Comparison of ENCODE assay signal across 14 cellular contexts in the genomic region with DNA sequence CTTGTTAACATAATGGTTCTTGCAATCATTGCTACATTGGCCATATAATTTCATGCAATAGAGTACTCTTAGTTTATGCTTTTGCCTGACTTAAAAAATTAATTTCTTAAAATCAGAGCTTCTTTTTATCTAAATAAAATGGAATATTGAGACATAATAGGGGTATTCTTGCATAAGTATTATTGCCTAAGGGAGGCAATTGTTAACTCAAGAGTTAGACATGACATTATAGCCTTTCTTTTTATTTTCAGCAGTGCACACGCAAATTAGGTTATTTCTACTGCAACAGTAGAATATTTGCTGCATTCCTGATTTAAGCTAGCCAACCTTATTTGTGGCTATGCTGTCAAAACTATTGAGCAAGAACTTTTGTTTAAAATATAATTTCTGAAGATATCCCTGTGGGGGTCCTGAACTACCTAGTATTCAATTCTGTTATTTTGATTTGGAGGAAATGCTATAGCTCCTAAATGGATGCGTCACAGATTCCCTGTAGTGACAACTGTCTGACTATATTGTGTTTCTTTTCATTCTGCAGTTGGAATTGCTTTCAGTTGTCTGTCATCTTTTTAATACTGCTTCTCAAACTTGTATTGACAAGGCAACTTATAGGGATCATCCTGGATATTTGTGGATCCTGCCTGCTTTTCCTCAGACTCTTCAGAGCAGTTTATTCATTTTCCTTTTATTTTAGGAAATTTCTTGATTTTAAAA.
"Had no signal": no experiment of that assay in that cellular context is flagged by ENCODE, and none has a peak within 500 bp of the region (broad histone marks: within the 10 kb centered on the region; RNA-seq: fewer than 3 reads in every experiment).

No MANE protein-coding gene starts in this region.

- H3K27me3 Mint-ChIP-seq: naive B cell, type B pancreatic cell had no signal

- H3K4me3 Mint-ChIP-seq: activated T-cell treated with anti-CD3 and anti-CD28 coated beads, Interleukin-2, amount 50 U/mL, for 4 hours; naive B cell had no signal

- H3K4me1 ChIP-seq: suprapubic skin had no signal

- H3K4me1 Mint-ChIP-seq: naive B cell had no signal

- H3K9me3 Mint-ChIP-seq: activated naive CD4-positive, alpha-beta T cell treated with anti-CD3 and anti-CD28 coated beads, Interleukin-2, amount 50 U/mL, for 72 hours; activated T-cell treated with anti-CD3 and anti-CD28 coated beads, Interleukin-2, amount 50 U/mL, for 4 hours; type B pancreatic cell had no signal

- DNase-seq: activated CD4-positive, alpha-beta T cell treated with anti-CD3 and anti-CD28 coated beads, Interleukin-2, amount 50 U/mL, for 48 hours; activated CD4-positive, CD25-positive, alpha-beta regulatory T cell treated with anti-CD3 and anti-CD28 coated beads, Interleukin-2, amount 50 U/mL, for 72 hours; activated effector memory CD4-positive, alpha-beta T cell treated with anti-CD3 and anti-CD28 coated beads, Interleukin-2, amount 50 U/mL, for 16 hours; activated T-cell treated with anti-CD3 and anti-CD28 coated beads, Interleukin-2, amount 50 U/mL, for 4 hours; amygdala; naive B cell; stimulated activated CD4-positive, alpha-beta T cell treated with anti-CD3 and anti-CD28 coated beads, Interleukin-12 subunit alpha, Interleukin-12 subunit beta, amount 100 ng/mL, for 4 hours; stimulated activated CD4-positive, alpha-beta T cell treated with anti-CD3 and anti-CD28 coated beads, Interleukin-2, amount 100 ng/mL, for 48 hours; stimulated activated naive CD8-positive, alpha-beta T cell treated with anti-CD3 and anti-CD28 coated beads, Interleukin-15, Interleukin-2, amounts not matched to agents 100 U/mL and 50 U/mL, for 24 hours had no signal

- H3K27me3 ChIP-seq: suprapubic skin had no signal

- H3K27ac ChIP-seq: suprapubic skin had no signal

- H3K4me3 ChIP-seq: lung, suprapubic skin had no signal

- H3K27ac Mint-ChIP-seq: activated naive CD4-positive, alpha-beta T cell treated with anti-CD3 and anti-CD28 coated beads, Interleukin-2, amount 50 U/mL, for 72 hours; naive B cell had no signal

- H3K36me3 Mint-ChIP-seq: activated naive CD4-positive, alpha-beta T cell treated with anti-CD3 and anti-CD28 coated beads, Interleukin-2, amount 50 U/mL, for 72 hours; naive B cell; type B pancreatic cell had no signal

- H3K9me3 ChIP-seq: suprapubic skin had no signal

- ATAC-seq: activated naive CD4-positive, alpha-beta T cell treated with anti-CD3 and anti-CD28 coated beads, Interleukin-2, amount 50 U/mL, for 72 hours; activated T-cell treated with anti-CD3 and anti-CD28 coated beads, Interleukin-2, amount 50 U/mL, for 4 hours; sciatic nerve; stimulated activated naive CD8-positive, alpha-beta T cell treated with anti-CD3 and anti-CD28 coated beads, Interleukin-15, Interleukin-2, amounts not matched to agents 100 U/mL and 50 U/mL, for 24 hours had no signal

- H3K36me3 ChIP-seq: suprapubic skin had no signal
